Comparison of ENCODE assay signal across 17 cellular contexts in the genomic region with DNA sequence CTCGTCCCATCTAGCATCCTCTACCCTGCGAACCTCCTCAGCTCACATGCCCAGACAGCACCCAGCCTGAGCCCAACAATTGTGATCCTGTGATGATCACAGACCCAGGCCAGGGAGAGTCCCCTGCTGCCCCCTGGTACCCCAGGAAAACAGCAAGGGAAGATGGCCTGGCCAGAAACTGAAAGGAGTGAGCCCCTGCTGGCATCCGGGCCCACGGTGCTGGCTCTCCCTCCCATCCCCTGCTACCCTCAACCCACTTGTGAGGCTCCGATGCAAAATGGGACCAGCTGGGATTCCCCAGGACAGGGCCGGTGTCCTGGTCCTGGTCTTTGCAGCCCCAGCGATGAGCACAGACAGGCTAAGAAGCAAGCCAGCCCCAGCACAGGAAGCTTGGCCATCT. TPM values are rescaled to one million over a fixed set of nuclear protein-coding genes. Genes with fewer than 3 reads are reported as not detected.
DNase-seq lines count a peak whose midpoint lies in the region; ATAC-seq and TF ChIP-seq lines count a peak whose summit lies in the region.
"Had no signal": no experiment of that assay in that cellular context is flagged by ENCODE, and none has a peak within 500 bp of the region (broad histone marks: within the 10 kb centered on the region; RNA-seq: fewer than 3 reads in every experiment).

No MANE protein-coding gene starts in this region.

- no peak overlapping the region for H3K4me2 ChIP-seq in hepatocyte

- H3K4me1 ChIP-seq in hepatocyte (ENCODE audit: insufficient read depth): peaks cover 71% of the 10 kb centered on the region
- peaks cover 72 to 100% (median 95%) of the 10 kb centered on the region in 4 donors for H3K4me1 ChIP-seq in stomach
- H3K4me1 ChIP-seq in left lung: peaks cover 64 to 98% of the 10 kb centered on the region in 2 donors
- peaks cover 23% of the 10 kb centered on the region for H3K4me1 ChIP-seq in testis

- 96% methylated on average over 7 of the region's 7 CpGs for WGBS in hepatocyte (ENCODE audit: low lambda C conversion rate, missing lambda C conversion rate)
- WGBS in stomach, 5 donors: 87 to 97% (median 94%) methylated on average over 5 to 7 of the region's 7 CpGs
- 89 to 90% methylated on average over 4 of the region's 7 CpGs for WGBS in testis, 2 donors

- peaks cover 13% of the 10 kb centered on the region for H3K36me3 Mint-ChIP-seq in activated naive CD4-positive, alpha-beta T cell treated with anti-CD3 and anti-CD28 coated beads, Interleukin-2, amount 10 ng/mL, durations not matched to agents 7 days and 5 days
- peaks cover 24% of the 10 kb centered on the region for H3K36me3 Mint-ChIP-seq in activated CD8-positive, alpha-beta T cell treated with anti-CD3 and anti-CD28 coated beads, Interleukin-2, amount 10 ng/mL, durations not matched to agents 7 days and 5 days (ENCODE audit: low read depth)

- H2AFZ ChIP-seq in hepatocyte: no peak overlapping the region

- H3K9me3 ChIP-seq in hepatocyte (ENCODE audit: low read depth): no peaks in the 10 kb centered on the region
- no peaks in the 10 kb centered on the region for H3K9me3 ChIP-seq in stomach
- H3K9me3 ChIP-seq in left lung: no peaks in the 10 kb centered on the region
- H3K9me3 ChIP-seq in testis: no peaks in the 10 kb centered on the region
- H3K9me3 ChIP-seq: breast epithelium had no signal

- no peaks in the 10 kb centered on the region for H3K27me3 ChIP-seq in hepatocyte
- no peaks in the 10 kb centered on the region for H3K27me3 ChIP-seq in stomach
- H3K27me3 ChIP-seq in left lung: no peaks in the 10 kb centered on the region
- H3K27me3 ChIP-seq in testis: no peaks in the 10 kb centered on the region
- H3K27me3 ChIP-seq: breast epithelium had no signal

- intact Hi-C loops in stomach (cut with DNase I; ENCODE audit: low total_unique reads) (no loop called here), left lung (cut with DNase I) (no loop called here), testis (cut with DNase I; ENCODE audit: low total_unique reads) (no loop called here)

- H3K27ac Mint-ChIP-seq in activated naive CD4-positive, alpha-beta T cell treated with anti-CD3 and anti-CD28 coated beads, Interleukin-2, amount 10 ng/mL, durations not matched to agents 7 days and 5 days: peak overlapping the region; percentile 100
- peak overlapping the region; percentile 96 for H3K27ac Mint-ChIP-seq in activated CD8-positive, alpha-beta T cell treated with anti-CD3 and anti-CD28 coated beads, Interleukin-2, amount 10 ng/mL, durations not matched to agents 7 days and 5 days

- H3K4me1 Mint-ChIP-seq in activated naive CD4-positive, alpha-beta T cell treated with anti-CD3 and anti-CD28 coated beads, Interleukin-2, amount 10 ng/mL, durations not matched to agents 7 days and 5 days: peaks cover 97% of the 10 kb centered on the region
- H3K4me1 Mint-ChIP-seq in activated CD8-positive, alpha-beta T cell treated with anti-CD3 and anti-CD28 coated beads, Interleukin-2, amount 10 ng/mL, durations not matched to agents 7 days and 5 days (ENCODE audit: low read depth): peaks cover 98% of the 10 kb centered on the region

- no peak overlapping the region for H3K4me3 ChIP-seq in hepatocyte
- H3K4me3 ChIP-seq in stomach: no peak overlapping the region
- no peak overlapping the region for H3K4me3 ChIP-seq in left lung
- H3K4me3 ChIP-seq in testis: no peak overlapping the region
- H3K4me3 ChIP-seq: breast epithelium had no signal

- TF ChIP-seq CTCF in hepatocyte (IDR thresholded peaks at IDR 0.05; ENCODE audit: poor library complexity) (no peak), stomach (IDR thresholded peaks at IDR 0.05) (no peak), left lung (IDR thresholded peaks at IDR 0.05) (no peak), testis (IDR thresholded peaks at IDR 0.05) (no peak)

- no peak overlapping the region for H3K4me3 Mint-ChIP-seq in activated naive CD4-positive, alpha-beta T cell treated with anti-CD3 and anti-CD28 coated beads, Interleukin-2, amount 10 ng/mL, durations not matched to agents 7 days and 5 days
- H3K4me3 Mint-ChIP-seq in activated CD8-positive, alpha-beta T cell treated with anti-CD3 and anti-CD28 coated beads, Interleukin-2, amount 10 ng/mL, durations not matched to agents 7 days and 5 days: no peak overlapping the region

- no peaks in the 10 kb centered on the region for H3K9me2 ChIP-seq in hepatocyte (replicated peaks; ENCODE audit: insufficient read depth)

- no peaks in the 10 kb centered on the region for H3K9me3 Mint-ChIP-seq in activated naive CD4-positive, alpha-beta T cell treated with anti-CD3 and anti-CD28 coated beads, Interleukin-2, amount 10 ng/mL, durations not matched to agents 7 days and 5 days
- no peaks in the 10 kb centered on the region for H3K9me3 Mint-ChIP-seq in activated CD8-positive, alpha-beta T cell treated with anti-CD3 and anti-CD28 coated beads, Interleukin-2, amount 10 ng/mL, durations not matched to agents 7 days and 5 days (ENCODE audit: insufficient read depth)

- H3K27ac ChIP-seq in hepatocyte (peak overlapping the region; percentile 93), stomach (peak overlapping the region in 4 of 5 donors; percentile 11 to 84 (median 80)), left lung (peak overlapping the region in 1 of 2 donors; percentile 80), testis (no peak overlapping the region)
- H3K27ac ChIP-seq: breast epithelium had no signal

- POLR2A ChIA-PET in activated CD8-positive, alpha-beta T cell treated with anti-CD3 and anti-CD28 coated beads, Interleukin-2, amount 10 ng/mL, durations not matched to agents 7 days and 5 days (lab: Charles Lee): no interaction called here

- no peaks in the 10 kb centered on the region for H3K36me3 ChIP-seq in hepatocyte (replicated peaks; ENCODE audit: insufficient read depth, low read depth)
- peaks cover 0 to 10% (median 2%) of the 10 kb centered on the region in 4 donors for H3K36me3 ChIP-seq in stomach
- H3K36me3 ChIP-seq in left lung: peaks cover 0 to 4% of the 10 kb centered on the region in 2 donors
- no peaks in the 10 kb centered on the region for H3K36me3 ChIP-seq in testis (ENCODE audit: low read depth, missing control alignments)
- H3K36me3 ChIP-seq: breast epithelium had no signal

- no peak for ATAC-seq in activated CD8-positive, alpha-beta T cell treated with anti-CD3 and anti-CD28 coated beads, Interleukin-2, amount 10 ng/mL, durations not matched to agents 7 days and 5 days
- no peak for ATAC-seq in left lung
- ATAC-seq: left lobe of liver had no signal

- CTCF ChIA-PET in activated naive CD4-positive, alpha-beta T cell treated with anti-CD3 and anti-CD28 coated beads, Interleukin-2, amount 10 ng/mL, durations not matched to agents 7 days and 5 days (lab: Charles Lee): no interaction called here
- CTCF ChIA-PET in activated CD8-positive, alpha-beta T cell treated with anti-CD3 and anti-CD28 coated beads, Interleukin-2, amount 10 ng/mL, durations not matched to agents 7 days and 5 days (lab: Charles Lee): interaction anchor here (0.7 kb wide), 1 partner anchor 160 kb away, joined by 3 read pairs; no protein-coding TSS in a partner anchor

- no peak for DNase-seq in activated naive CD4-positive, alpha-beta T cell treated with anti-CD3 and anti-CD28 coated beads, Interleukin-2, amount 10 ng/mL, durations not matched to agents 7 days and 5 days
- no peak for DNase-seq in activated naive CD4-positive, alpha-beta T cell (lab: John Stamatoyannopoulos, UW)
- DNase-seq in activated CD8-positive, alpha-beta T cell treated with anti-CD3 and anti-CD28 coated beads, Interleukin-2, amount 10 ng/mL, durations not matched to agents 7 days and 5 days: no peak
- no peak for DNase-seq in hepatocyte (ENCODE audit: low spot score)
- DNase-seq in stomach: no peak
- DNase-seq in left lung: no peak
- no peak for DNase-seq in DMS153 treated with DMSO at 0.1 percent for 48 hours (lab: John Stamatoyannopoulos, UW; ENCODE audit: unreplicated experiment)
- DNase-seq in testis: no peak
- DNase-seq: DMS79 treated with DMSO at 0.1 percent for 48 hours; head of caudate nucleus; KBM-7; NCI-H146; NCI-H524 treated with DMSO at 0.1 percent for 48 hours; nucleus accumbens; stimulated activated CD4-positive, alpha-beta T cell treated with anti-CD3 and anti-CD28 coated beads, Interleukin-12 subunit alpha, Interleukin-12 subunit beta, amount 100 ng/mL, for 4 hours had no signal

- peaks cover 94% of the 10 kb centered on the region for H3K79me2 ChIP-seq in hepatocyte

- no peak for TF ChIP-seq POLR2A in stomach (IDR thresholded peaks at IDR 0.05)
- no peak for TF ChIP-seq POLR2A in testis (IDR thresholded peaks at IDR 0.05)

- H4K20me1 ChIP-seq in hepatocyte (ENCODE audit: insufficient read depth, poor library complexity, severe bottlenecking): peaks cover 72% of the 10 kb centered on the region

- H3K27me3 Mint-ChIP-seq in activated naive CD4-positive, alpha-beta T cell treated with anti-CD3 and anti-CD28 coated beads, Interleukin-2, amount 10 ng/mL, durations not matched to agents 7 days and 5 days: no peaks in the 10 kb centered on the region
- H3K27me3 Mint-ChIP-seq in activated CD8-positive, alpha-beta T cell treated with anti-CD3 and anti-CD28 coated beads, Interleukin-2, amount 10 ng/mL, durations not matched to agents 7 days and 5 days (ENCODE audit: low read depth): no peaks in the 10 kb centered on the region

- TF ChIP-seq EP300 in stomach (IDR thresholded peaks at IDR 0.05): no peak

RNA-seq across cellular contexts. Expression of a gene that starts 14.1 kb away (rescaled TPM):
- total RNA-seq in activated CD8-positive, alpha-beta T cell treated with anti-CD3 and anti-CD28 coated beads, Interleukin-2, amount 10 ng/mL, durations not matched to agents 7 days and 5 days: 10 to 100 TPM; 82.2 to 93.6 TPM
- total RNA-seq in hepatocyte (51.0 and 78.1 TPM in 2 replicates), stomach (100 to 1,000 TPM in 2 of 5 donors, 10 to 100 TPM in 3; 28.6 to 235 (median 85.9) TPM), left lung (10 to 100 TPM; 64.6 to 69.0 TPM), testis (100 to 1,000 TPM; 145 to 148 TPM)
- polyA plus RNA-seq in hepatocyte (10.4 and 16.4 TPM in 2 replicates), stomach (10 to 100 TPM; 27.7 to 34.4 (median 31.2) TPM), testis (ENCODE audit: insufficient read depth, low read depth, low replicate concordance) (142 TPM)

RNA-seq across cellular contexts. Expression of a gene that starts 49.8 kb away (rescaled TPM):
- total RNA-seq in activated CD8-positive, alpha-beta T cell treated with anti-CD3 and anti-CD28 coated beads, Interleukin-2, amount 10 ng/mL, durations not matched to agents 7 days and 5 days: 10 to 100 TPM; 11.4 to 12.0 TPM
- 7.5 and 15.5 TPM in 2 replicates for total RNA-seq in hepatocyte
- polyA plus RNA-seq in hepatocyte: 17.8 and 23.1 TPM in 2 replicates
- total RNA-seq in stomach: 100 to 1,000 TPM in 1 of 5 donors, 10 to 100 TPM in 4; 27.2 to 143 (median 54.8) TPM
- 10 to 100 TPM; 34.5 to 50.4 (median 44.0) TPM for polyA plus RNA-seq in stomach
- 10 to 100 TPM in 1 of 2 donors, 1 to 10 TPM in 1; 8.8 to 40.9 TPM for total RNA-seq in left lung
- 10 to 100 TPM in 1 of 2 donors, 1 to 10 TPM in 1; 9.4 to 13.9 TPM for total RNA-seq in testis
- 20.9 TPM for polyA plus RNA-seq in testis (ENCODE audit: insufficient read depth, low read depth, low replicate concordance)

RNA-seq across cellular contexts. Expression of a gene that starts 59.2 kb away (rescaled TPM):
- 1 to 10 TPM; 6.2 to 6.8 TPM for total RNA-seq in activated CD8-positive, alpha-beta T cell treated with anti-CD3 and anti-CD28 coated beads, Interleukin-2, amount 10 ng/mL, durations not matched to agents 7 days and 5 days
- 4.3 and 5.9 TPM in 2 replicates for total RNA-seq in hepatocyte
- 3.1 and 4.5 TPM in 2 replicates for polyA plus RNA-seq in hepatocyte
- 10 to 100 TPM in 3 of 5 donors, 1 to 10 TPM in 2; 3.6 to 60.8 (median 13.8) TPM for total RNA-seq in stomach
- 1 to 10 TPM; 4.3 to 5.0 (median 4.7) TPM for polyA plus RNA-seq in stomach
- 1 to 10 TPM; 5.0 to 6.6 TPM for total RNA-seq in left lung
- total RNA-seq in testis: 1 to 10 TPM; 7.4 to 7.7 TPM
- 3.4 TPM for polyA plus RNA-seq in testis (ENCODE audit: insufficient read depth, low read depth, low replicate concordance)

Comparison
In these comparisons a context has a peak if more than half of its experiments do, and no peak if none do; other contexts are left out.
1. H3K27ac ChIP-seq: peak in hepatocyte (single experiment) and stomach (4 of 5); none in testis (0 of 2).